In the genomic region with DNA sequence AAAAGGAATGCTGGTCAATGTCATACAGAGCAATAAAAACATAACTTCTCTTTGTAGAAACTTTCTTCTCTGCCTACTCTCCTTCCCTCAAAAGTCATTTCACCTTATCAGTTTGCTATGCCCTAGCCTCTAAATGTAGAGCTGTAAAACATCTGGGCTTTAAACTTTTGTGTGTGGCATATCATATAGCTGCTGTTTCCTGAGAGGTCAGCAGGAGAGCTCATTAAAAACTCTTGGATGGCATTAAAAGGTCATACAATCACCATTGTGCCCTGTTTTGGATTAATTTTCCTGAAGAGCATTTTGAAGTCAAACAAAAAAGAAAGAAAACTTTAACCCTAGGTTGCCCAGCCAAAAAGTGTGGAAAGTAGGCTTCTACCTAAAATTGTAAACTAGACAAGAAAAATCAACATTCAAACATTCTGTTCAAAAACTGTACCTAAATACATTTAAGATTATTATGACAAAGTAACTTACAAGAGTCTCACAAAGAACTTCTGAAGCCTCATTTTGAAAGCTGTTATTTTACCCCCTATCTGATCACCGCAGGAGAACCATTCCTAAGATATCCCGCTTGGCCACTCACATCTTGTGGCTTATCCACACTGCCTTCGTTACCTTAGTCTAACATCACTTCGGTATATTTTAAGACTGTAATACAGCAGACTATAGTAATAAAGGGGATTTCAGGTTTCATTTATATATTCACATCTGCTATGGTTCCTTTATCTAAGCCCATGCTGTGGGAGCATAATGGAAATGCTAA, we compare ENCODE assay signal across 31 cellular contexts.
"Had no signal": no experiment of that assay in that cellular context is flagged by ENCODE, and none has a peak within 500 bp of the region (broad histone marks: within the 10 kb centered on the region; RNA-seq: fewer than 3 reads in every experiment).

No MANE protein-coding gene starts in this region.

- H3K4me3 Mint-ChIP-seq: activated CD4-positive, alpha-beta memory T cell treated with anti-CD3 and anti-CD28 coated beads, Interleukin-2, amount 10 ng/mL, durations not matched to agents 7 days and 5 days; activated CD4-positive, alpha-beta T cell treated with anti-CD3 and anti-CD28 coated beads, Interleukin-2, amount 10 ng/mL, durations not matched to agents 7 days and 5 days; activated naive CD4-positive, alpha-beta T cell treated with anti-CD3 and anti-CD28 coated beads, Interleukin-2, amount 10 ng/mL, durations not matched to agents 7 days and 5 days; activated naive CD8-positive, alpha-beta T cell treated with anti-CD3 and anti-CD28 coated beads, Interleukin-2, amount 10 ng/mL, durations not matched to agents 7 days and 5 days; activated T-cell treated with anti-CD3 and anti-CD28 coated beads, Interleukin-2, amount 50 U/mL, for 24 hours; activated T-cell treated with anti-CD3 and anti-CD28 coated beads, Interleukin-2, amount 50 U/mL, for 72 hours; central memory CD8-positive, alpha-beta T cell; dendritic cell treated with granulocyte-macrophage colony-stimulating factor and Interleukin-4, amounts not matched to agents 40 ng/mL and 50 ng/mL, for 4 days; endodermal cell; T-cell; T-helper 1 cell treated with Interleukin-12 subunit alpha and Interleukin-12 subunit beta and Interleukin-4 antibody, amounts not matched to agents 30 μg/mL and 1 μg/mL, for 36 hours; T-helper 2 cell treated with Interferon-gamma antibody and Interleukin-4, amounts not matched to agents 5 μg/mL and 100 μg/mL, for 36 hours; WTC11 had no signal

- H3K9me3 ChIP-seq: esophagus muscularis mucosa, gastrocnemius medialis had no signal

- H3K36me3 ChIP-seq: brain microvascular endothelial cell, gastrocnemius medialis had no signal

- H3K27ac ChIP-seq: brain microvascular endothelial cell, coronary artery, dorsolateral prefrontal cortex, esophagus muscularis mucosa, foreskin keratinocyte, gastrocnemius medialis had no signal

- H3K27me3 Mint-ChIP-seq: activated CD4-positive, alpha-beta memory T cell treated with anti-CD3 and anti-CD28 coated beads, Interleukin-2, amount 10 ng/mL, durations not matched to agents 7 days and 5 days; activated CD4-positive, alpha-beta T cell treated with anti-CD3 and anti-CD28 coated beads, Interleukin-2, amount 10 ng/mL, durations not matched to agents 7 days and 5 days; activated naive CD4-positive, alpha-beta T cell treated with anti-CD3 and anti-CD28 coated beads, Interleukin-2, amount 10 ng/mL, durations not matched to agents 7 days and 5 days; activated naive CD8-positive, alpha-beta T cell treated with anti-CD3 and anti-CD28 coated beads, Interleukin-2, amount 10 ng/mL, durations not matched to agents 7 days and 5 days; activated T-cell treated with anti-CD3 and anti-CD28 coated beads, Interleukin-2, amount 50 U/mL, for 24 hours; central memory CD8-positive, alpha-beta T cell; dendritic cell treated with granulocyte-macrophage colony-stimulating factor and Interleukin-4, amounts not matched to agents 40 ng/mL and 50 ng/mL, for 4 days; T-cell had no signal

- DNase-seq: activated CD4-positive, alpha-beta memory T cell treated with anti-CD3 and anti-CD28 coated beads, Interleukin-2, amount 10 ng/mL, durations not matched to agents 7 days and 5 days; activated CD4-positive, alpha-beta T cell treated with anti-CD3 and anti-CD28 coated beads for 1 hour; activated CD4-positive, alpha-beta T cell treated with anti-CD3 and anti-CD28 coated beads for 4 hours; activated CD4-positive, alpha-beta T cell treated with anti-CD3 and anti-CD28 coated beads, Interleukin-2, amount 10 ng/mL, durations not matched to agents 7 days and 5 days; activated CD4-positive, alpha-beta T cell treated with anti-CD3 and anti-CD28 coated beads, Interleukin-2, amount 50 U/mL, for 4 hours; activated CD8-positive, alpha-beta memory T cell treated with anti-CD3 and anti-CD28 coated beads, Interleukin-2, amount 50 U/mL, for 48 hours; activated gamma-delta T cell; activated naive CD4-positive, alpha-beta T cell; activated naive CD4-positive, alpha-beta T cell treated with anti-CD3 and anti-CD28 coated beads, Interleukin-2, amount 10 ng/mL, durations not matched to agents 7 days and 5 days; activated naive CD8-positive, alpha-beta T cell treated with anti-CD3 and anti-CD28 coated beads, Interleukin-2, amount 10 ng/mL, durations not matched to agents 7 days and 5 days; activated T-cell treated with anti-CD3 and anti-CD28 coated beads for 4 hours; activated T-cell treated with anti-CD3 and anti-CD28 coated beads, Interleukin-2, amount 50 U/mL, for 24 hours; activated T-cell treated with anti-CD3 and anti-CD28 coated beads, Interleukin-2, amount 50 U/mL, for 72 hours; brain microvascular endothelial cell; dorsolateral prefrontal cortex; effector memory CD4-positive, alpha-beta T cell; endodermal cell; foreskin keratinocyte; gastrocnemius medialis; glutamatergic neuron; SW 1271; T-cell; T1000 had no signal

- H3K4me1 Mint-ChIP-seq: activated CD4-positive, alpha-beta memory T cell treated with anti-CD3 and anti-CD28 coated beads, Interleukin-2, amount 10 ng/mL, durations not matched to agents 7 days and 5 days; activated CD4-positive, alpha-beta T cell treated with anti-CD3 and anti-CD28 coated beads, Interleukin-2, amount 10 ng/mL, durations not matched to agents 7 days and 5 days; activated naive CD4-positive, alpha-beta T cell treated with anti-CD3 and anti-CD28 coated beads, Interleukin-2, amount 10 ng/mL, durations not matched to agents 7 days and 5 days; activated naive CD8-positive, alpha-beta T cell treated with anti-CD3 and anti-CD28 coated beads, Interleukin-2, amount 10 ng/mL, durations not matched to agents 7 days and 5 days; central memory CD8-positive, alpha-beta T cell; T-cell had no signal

- H3K4me3 ChIP-seq: coronary artery, dorsolateral prefrontal cortex, esophagus muscularis mucosa, gastrocnemius medialis had no signal

- H3K27me3 ChIP-seq: brain microvascular endothelial cell, dorsolateral prefrontal cortex, esophagus muscularis mucosa, foreskin keratinocyte, gastrocnemius medialis had no signal

- H3K27ac Mint-ChIP-seq: activated CD4-positive, alpha-beta memory T cell treated with anti-CD3 and anti-CD28 coated beads, Interleukin-2, amount 10 ng/mL, durations not matched to agents 7 days and 5 days; activated CD4-positive, alpha-beta T cell treated with anti-CD3 and anti-CD28 coated beads, Interleukin-2, amount 10 ng/mL, durations not matched to agents 7 days and 5 days; activated naive CD4-positive, alpha-beta T cell treated with anti-CD3 and anti-CD28 coated beads, Interleukin-2, amount 10 ng/mL, durations not matched to agents 7 days and 5 days; activated naive CD4-positive, alpha-beta T cell treated with anti-CD3 and anti-CD28 coated beads, Interleukin-2, amount 50 U/mL, for 72 hours; activated naive CD8-positive, alpha-beta T cell treated with anti-CD3 and anti-CD28 coated beads, Interleukin-2, amount 10 ng/mL, durations not matched to agents 7 days and 5 days; activated T-cell treated with anti-CD3 and anti-CD28 coated beads, Interleukin-2, amount 50 U/mL, for 24 hours; activated T-cell treated with anti-CD3 and anti-CD28 coated beads, Interleukin-2, amount 50 U/mL, for 72 hours; dendritic cell treated with granulocyte-macrophage colony-stimulating factor and Interleukin-4, amounts not matched to agents 40 ng/mL and 50 ng/mL, for 4 days; endodermal cell; T-cell; T-helper 1 cell treated with Interleukin-12 subunit alpha and Interleukin-12 subunit beta and Interleukin-4 antibody, amounts not matched to agents 30 μg/mL and 1 μg/mL, for 36 hours; T-helper 2 cell treated with Interferon-gamma antibody and Interleukin-4, amounts not matched to agents 5 μg/mL and 100 μg/mL, for 36 hours; WTC11 had no signal

- ATAC-seq: activated naive CD4-positive, alpha-beta T cell treated with anti-CD3 and anti-CD28 coated beads, Interleukin-2, amount 50 U/mL, for 72 hours; activated T-cell treated with anti-CD3 and anti-CD28 coated beads, Interleukin-2, amount 50 U/mL, for 72 hours; foreskin keratinocyte; gastrocnemius medialis; T-cell; WTC11 had no signal

- H3K36me3 Mint-ChIP-seq: activated naive CD4-positive, alpha-beta T cell treated with anti-CD3 and anti-CD28 coated beads, Interleukin-2, amount 50 U/mL, for 72 hours; WTC11 had no signal

- H3K9me3 Mint-ChIP-seq: activated CD4-positive, alpha-beta memory T cell treated with anti-CD3 and anti-CD28 coated beads, Interleukin-2, amount 10 ng/mL, durations not matched to agents 7 days and 5 days; activated CD4-positive, alpha-beta T cell treated with anti-CD3 and anti-CD28 coated beads, Interleukin-2, amount 10 ng/mL, durations not matched to agents 7 days and 5 days; activated naive CD4-positive, alpha-beta T cell treated with anti-CD3 and anti-CD28 coated beads, Interleukin-2, amount 10 ng/mL, durations not matched to agents 7 days and 5 days; activated naive CD4-positive, alpha-beta T cell treated with anti-CD3 and anti-CD28 coated beads, Interleukin-2, amount 50 U/mL, for 72 hours; activated naive CD8-positive, alpha-beta T cell treated with anti-CD3 and anti-CD28 coated beads, Interleukin-2, amount 10 ng/mL, durations not matched to agents 7 days and 5 days; activated T-cell treated with anti-CD3 and anti-CD28 coated beads, Interleukin-2, amount 50 U/mL, for 24 hours; activated T-cell treated with anti-CD3 and anti-CD28 coated beads, Interleukin-2, amount 50 U/mL, for 72 hours; central memory CD8-positive, alpha-beta T cell; dendritic cell treated with granulocyte-macrophage colony-stimulating factor and Interleukin-4, amounts not matched to agents 40 ng/mL and 50 ng/mL, for 4 days; endodermal cell; T-cell; T-helper 1 cell treated with Interleukin-12 subunit alpha and Interleukin-12 subunit beta and Interleukin-4 antibody, amounts not matched to agents 30 μg/mL and 1 μg/mL, for 36 hours; T-helper 2 cell treated with Interferon-gamma antibody and Interleukin-4, amounts not matched to agents 5 μg/mL and 100 μg/mL, for 36 hours; WTC11 had no signal

- H3K4me1 ChIP-seq: esophagus muscularis mucosa, foreskin keratinocyte, gastrocnemius medialis had no signal
